13 cellular contexts compared by ENCODE assay signal in genomic region chr17:59160203-59161025, GRCh38. TPM values are rescaled to one million over a fixed set of nuclear protein-coding genes. Genes with fewer than 3 reads are reported as not detected.
A peak's percentile ranks its signal among the peaks of the same experiment; 100 is the strongest.
DNase-seq lines count a peak whose midpoint lies in the region; ATAC-seq, FAIRE-seq and TF ChIP-seq lines count a peak whose summit lies in the region.
"Had no signal": no experiment of that assay in that cellular context is flagged by ENCODE, and none has a peak within 500 bp of the region (broad histone marks: within the 10 kb centered on the region; RNA-seq: fewer than 3 reads in every experiment).

No MANE protein-coding gene starts in this region.

- H3K27me3 Mint-ChIP-seq in natural killer cell treated with Interleukin-12 subunit alpha and Interleukin-12 subunit beta and Interleukin-15 and Interleukin-18, amount 100 ng/mL, for 72 hours = no peaks in the 10 kb centered on the region

- H3K4me3 ChIP-seq in DND-41 (ENCODE audit: low read depth in 1 of 2, low read length in 2 of 2) (no peak overlapping the region), Karpas-422 (ENCODE audit: low read length) (no peak overlapping the region), brain microvascular endothelial cell (ENCODE audit: low read depth, low read length) (no peak overlapping the region)
- H3K4me3 ChIP-seq: left lung, testis had no signal

- H3K4me2 ChIP-seq in DND-41 (ENCODE audit: insufficient read depth, low read length) (peak overlapping the region; percentile 69), Karpas-422 (ENCODE audit: low read depth, low read length, poor library complexity, severe bottlenecking) (peak overlapping the region; percentile 90)

- in situ Hi-C loops in brain microvascular endothelial cell (cut with HindIII; ENCODE audit: low pct_ligation_motif_present, low sequenced_read_pairs) = no loop called here

- H3K36me3 ChIP-seq in DND-41 (ENCODE audit: insufficient read depth, low read length) (peaks cover 39% of the 10 kb centered on the region), Karpas-422 (ENCODE audit: insufficient read depth, low read length) (peaks cover 4% of the 10 kb centered on the region; the same call in 1 of the 2 replicates), brain microvascular endothelial cell (replicated peaks) (no peaks in the 10 kb centered on the region)
- H3K36me3 ChIP-seq: left lung had no signal

- H3K4me1 ChIP-seq in DND-41 (ENCODE audit: insufficient read depth, low read length) (peaks cover 52% of the 10 kb centered on the region), Karpas-422 (ENCODE audit: low read length) (peaks cover 52% of the 10 kb centered on the region)
- H3K4me1 ChIP-seq: testis had no signal

- peaks cover 0 to 20% of the 10 kb centered on the region in 2 donors for H3K4me1 Mint-ChIP-seq in natural killer cell treated with Interleukin-12 subunit alpha and Interleukin-12 subunit beta and Interleukin-15 and Interleukin-18, amount 100 ng/mL, for 72 hours (ENCODE audit: low read depth in 2 of 2)

- ATAC-seq in DND-41 (ENCODE audit: insufficient read depth, low read depth) = no peak
- ATAC-seq in natural killer cell treated with Interleukin-12 subunit alpha and Interleukin-12 subunit beta and Interleukin-15 and Interleukin-18, amount 100 ng/mL, for 72 hours = no peak
- no peak for ATAC-seq in HG02798 (IDR thresholded peaks at IDR 0.05; ENCODE audit: poor library complexity, unreplicated experiment)
- ATAC-seq: left lung had no signal

- peak overlapping the region; percentile 22 for H3K4me3 Mint-ChIP-seq in natural killer cell treated with Interleukin-12 subunit alpha and Interleukin-12 subunit beta and Interleukin-15 and Interleukin-18, amount 100 ng/mL, for 72 hours

- no peak for DNase-seq in DND-41
- no peak for DNase-seq in Karpas-422
- DNase-seq in brain microvascular endothelial cell = no peak
- DNase-seq in natural killer cell treated with Interleukin-12 subunit alpha and Interleukin-12 subunit beta and Interleukin-15 and Interleukin-18, amount 100 ng/mL, for 72 hours (ENCODE audit: low spot score) = no peak
- DNase-seq in glomerular visceral epithelial cell (ENCODE audit: extremely low spot score) = no peak
- DNase-seq in D721Med (ENCODE audit: insufficient read length, low spot score) = no peak
- DNase-seq in NCI-H1417 (lab: John Stamatoyannopoulos, UW) = no peak
- DNase-seq: aorta, Kasumi-1, left lung, NCI-H2227 treated with DMSO at 0.1 percent for 48 hours, testis had no signal

- no peak overlapping the region for H3K27ac Mint-ChIP-seq in natural killer cell treated with Interleukin-12 subunit alpha and Interleukin-12 subunit beta and Interleukin-15 and Interleukin-18, amount 100 ng/mL, for 72 hours

- H4K20me1 ChIP-seq in DND-41 (ENCODE audit: insufficient read depth, low read length) (peaks cover 12% of the 10 kb centered on the region; the same call in 1 of the 2 replicates), Karpas-422 (ENCODE audit: insufficient read depth, low read depth, low read length) (no peaks in the 10 kb centered on the region)

- H3K9me3 ChIP-seq in DND-41 (ENCODE audit: insufficient read depth, low read length, severe bottlenecking) (no peaks in the 10 kb centered on the region), Karpas-422 (ENCODE audit: low read length) (no peaks in the 10 kb centered on the region)
- H3K9me3 ChIP-seq: left lung, testis had no signal

- no peak for FAIRE-seq in D721Med (lab: Jason Lieb, UNC)

- H3K27ac ChIP-seq in DND-41 (ENCODE audit: low read length) (no peak overlapping the region), Karpas-422 (ENCODE audit: low read length) (no peak overlapping the region), brain microvascular endothelial cell (peak overlapping the region; percentile 7)
- H3K27ac ChIP-seq: left lung, testis had no signal

- H2AFZ ChIP-seq in DND-41 (ENCODE audit: low read depth, low read length) (no peak overlapping the region), Karpas-422 (ENCODE audit: low read length) (no peak overlapping the region)

- H3K9me2 ChIP-seq in Karpas-422 (replicated peaks; ENCODE audit: insufficient read depth, low read length) = no peaks in the 10 kb centered on the region

- H3K27me3 ChIP-seq in DND-41 (ENCODE audit: insufficient read depth, low read length, poor library complexity) = no peaks in the 10 kb centered on the region
- no peaks in the 10 kb centered on the region for H3K27me3 ChIP-seq in Karpas-422 (ENCODE audit: low read length)
- no peaks in the 10 kb centered on the region for H3K27me3 ChIP-seq in brain microvascular endothelial cell (replicated peaks)
- H3K27me3 ChIP-seq: left lung, testis had no signal

- H3K9ac ChIP-seq in DND-41 (ENCODE audit: low read depth, low read length) (peak overlapping the region; percentile 19), Karpas-422 (ENCODE audit: low read length) (no peak overlapping the region)

- peaks cover 98% of the 10 kb centered on the region for H3K79me2 ChIP-seq in DND-41 (ENCODE audit: insufficient read depth, low read length)
- H3K79me2 ChIP-seq in Karpas-422 (ENCODE audit: low read length) = peaks cover 98% of the 10 kb centered on the region

- no peak for TF ChIP-seq CTCF in DND-41 (IDR thresholded peaks at IDR 0.05; ENCODE audit: borderline replicate concordance, extremely low read depth, low read length, poor library complexity, severe bottlenecking)
- no peak for TF ChIP-seq CTCF in brain microvascular endothelial cell (IDR thresholded peaks at IDR 0.05; ENCODE audit: low read depth, low read length, missing control alignments)
- no peak for TF ChIP-seq CTCF in D721Med (IDR thresholded peaks at IDR 0.05; ENCODE audit: insufficient read depth, missing control alignments)

- H3K36me3 Mint-ChIP-seq in natural killer cell treated with Interleukin-12 subunit alpha and Interleukin-12 subunit beta and Interleukin-15 and Interleukin-18, amount 100 ng/mL, for 72 hours = no peaks in the 10 kb centered on the region

- no peaks in the 10 kb centered on the region for H3K9me3 Mint-ChIP-seq in natural killer cell treated with Interleukin-12 subunit alpha and Interleukin-12 subunit beta and Interleukin-15 and Interleukin-18, amount 100 ng/mL, for 72 hours

RNA-seq across cellular contexts. Expression of gene PRR11, which starts 4.9 kb away (rescaled TPM):
- 11.6 and 15.2 TPM in 2 replicates for total RNA-seq in Karpas-422 (2014; rRNA removed; shearing (Covaris generic); ENCODE audit: low replicate concordance)
- 10 to 100 TPM; 34.8 to 55.5 TPM for total RNA-seq in natural killer cell treated with Interleukin-12 subunit alpha and Interleukin-12 subunit beta and Interleukin-15 and Interleukin-18, amount 100 ng/mL, for 72 hours

RNA-seq across cellular contexts. Expression of gene SKA2, which starts 5.4 kb away (rescaled TPM):
- total RNA-seq in Karpas-422 (2014; rRNA removed; shearing (Covaris generic); ENCODE audit: low replicate concordance) = 25.6 and 42.0 TPM in 2 replicates
- total RNA-seq in natural killer cell treated with Interleukin-12 subunit alpha and Interleukin-12 subunit beta and Interleukin-15 and Interleukin-18, amount 100 ng/mL, for 72 hours = 10 to 100 TPM; 61.7 to 64.0 TPM

RNA-seq across cellular contexts. Expression of gene SMG8, which starts 49.4 kb away (rescaled TPM):
- 17.4 and 18.3 TPM in 2 replicates for total RNA-seq in Karpas-422 (2014; rRNA removed; shearing (Covaris generic); ENCODE audit: low replicate concordance)
- 10 to 100 TPM; 16.2 to 22.0 TPM for total RNA-seq in natural killer cell treated with Interleukin-12 subunit alpha and Interleukin-12 subunit beta and Interleukin-15 and Interleukin-18, amount 100 ng/mL, for 72 hours

RNA-seq across cellular contexts. Expression of gene TRIM37, which starts 53.7 kb away (rescaled TPM):
- 30.1 and 36.2 TPM in 2 replicates for total RNA-seq in Karpas-422 (2014; rRNA removed; shearing (Covaris generic); ENCODE audit: low replicate concordance)
- total RNA-seq in natural killer cell treated with Interleukin-12 subunit alpha and Interleukin-12 subunit beta and Interleukin-15 and Interleukin-18, amount 100 ng/mL, for 72 hours = 10 to 100 TPM; 20.8 to 46.3 TPM

RNA-seq across cellular contexts. Expression of gene GDPD1, which starts 59.9 kb away (rescaled TPM):
- 2.5 and 6.2 TPM in 2 replicates for total RNA-seq in Karpas-422 (2014; rRNA removed; shearing (Covaris generic); ENCODE audit: low replicate concordance)
- 1 to 10 TPM; 1.4 to 1.7 TPM for total RNA-seq in natural killer cell treated with Interleukin-12 subunit alpha and Interleukin-12 subunit beta and Interleukin-15 and Interleukin-18, amount 100 ng/mL, for 72 hours
